Comparison of ENCODE assay signal across 1 cellular context in genomic region chr22:44443641-44444235, GRCh38.
TF ChIP-seq lines count a peak whose summit lies in the region.

No MANE protein-coding gene starts in this region.

TF ChIP-seq in HepG2, 621 proteins besides CTCF, POLR2A, EP300 and RAD21 (continued from another document):
- TF ChIP-seq CSRNP2 (CRISPR knock-in tag; conservative IDR thresholded peaks at IDR 0.05; ENCODE audit: low read depth) (no peak), DNMT1 (CRISPR knock-in tag; IDR thresholded peaks at IDR 0.05) (no peak), MTF2 (CRISPR knock-in tag; IDR thresholded peaks at IDR 0.05; ENCODE audit: borderline replicate concordance) (no peak), NFYC (CRISPR knock-in tag; IDR thresholded peaks at IDR 0.05) (no peak)
